ENCODE assay signal across 12 cellular contexts in the genomic region with DNA sequence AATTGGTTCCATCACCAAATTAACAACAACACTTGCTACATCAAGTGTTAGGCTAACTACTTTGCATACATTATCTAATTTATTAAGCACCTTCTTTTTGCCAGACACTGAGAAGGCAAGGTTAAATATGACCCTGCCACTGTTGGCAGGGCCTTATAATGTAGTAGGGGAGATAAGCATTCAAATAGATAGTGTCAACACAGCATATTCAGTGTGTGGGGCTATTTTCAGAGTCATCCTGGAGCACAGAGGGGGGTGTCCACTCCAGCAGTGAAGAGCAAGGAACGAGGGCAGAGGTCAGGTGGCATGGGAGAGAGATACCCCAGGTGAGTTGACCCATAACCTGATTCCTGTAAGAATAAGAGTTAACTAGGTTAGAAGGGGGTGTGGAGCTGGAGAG.
DNase-seq lines count a peak whose midpoint lies in the region; ATAC-seq and TF ChIP-seq lines count a peak whose summit lies in the region.
"Had no signal": no experiment of that assay in that cellular context is flagged by ENCODE, and none has a peak within 500 bp of the region (broad histone marks: within the 10 kb centered on the region; RNA-seq: fewer than 3 reads in every experiment).

No MANE protein-coding gene starts in this region.

- H4K20me1 ChIP-seq in OCI-LY3 (ENCODE audit: insufficient read depth, low read length), result no peaks in the 10 kb centered on the region
- H4K20me1 ChIP-seq in PC-9 (ENCODE audit: insufficient read depth), result no peaks in the 10 kb centered on the region

- ATAC-seq in natural killer cell treated with Interleukin-12 subunit alpha and Interleukin-12 subunit beta and Interleukin-15 and Interleukin-18, amount 100 ng/mL, for 72 hours, result no peak
- ATAC-seq in natural killer cell, result no peak
- no peak for ATAC-seq in GM21447 (IDR thresholded peaks at IDR 0.05; ENCODE audit: unreplicated experiment)
- ATAC-seq in sciatic nerve, result no peak

- H3K79me2 ChIP-seq in OCI-LY3 (ENCODE audit: low read length) (no peaks in the 10 kb centered on the region), PC-9 (ENCODE audit: low read depth) (no peaks in the 10 kb centered on the region)

- BruUV-seq in PC-9 (replicated peaks; lab: Mats Ljungman, UMichigan), result no TSS peak

- no peak overlapping the region for H3K9ac ChIP-seq in OCI-LY3 (ENCODE audit: low read length)

- H3K36me3 ChIP-seq in OCI-LY3 (replicated peaks; ENCODE audit: low read depth, low read length), result no peaks in the 10 kb centered on the region
- no peaks in the 10 kb centered on the region for H3K36me3 ChIP-seq in PC-9 (ENCODE audit: low read depth)
- H3K36me3 ChIP-seq: thyroid gland had no signal

- no peak overlapping the region for H3K4me3 ChIP-seq in OCI-LY3 (ENCODE audit: low read length)
- H3K4me3 ChIP-seq in PC-9, result no peak overlapping the region
- H3K4me3 ChIP-seq: thyroid gland had no signal

- CTCF ChIA-PET in PC-9 (lab: Charles Lee), result no interaction called here

- H3K4me1 ChIP-seq in OCI-LY3 (ENCODE audit: low read length), result peaks cover 18% of the 10 kb centered on the region
- H3K4me1 ChIP-seq in PC-9 (replicated peaks; ENCODE audit: insufficient read depth), result no peaks in the 10 kb centered on the region; the same call in 1 of the 2 replicates
- H3K4me1 ChIP-seq: thyroid gland had no signal

- peaks cover 6% of the 10 kb centered on the region; the same call in 1 of the 2 replicates for H3F3A ChIP-seq in PC-9 (ENCODE audit: insufficient read depth, low read depth)

- H3K27me3 Mint-ChIP-seq in natural killer cell treated with Interleukin-12 subunit alpha and Interleukin-12 subunit beta and Interleukin-15 and Interleukin-18, amount 100 ng/mL, for 72 hours, result no peaks in the 10 kb centered on the region
- H3K27me3 Mint-ChIP-seq in natural killer cell (ENCODE audit: low read depth in 2 of 2), result peaks cover 0 to 2% of the 10 kb centered on the region in 2 donors
- no peaks in the 10 kb centered on the region for H3K27me3 Mint-ChIP-seq in chondrocyte (ENCODE audit: low read depth)
- H3K27me3 Mint-ChIP-seq: activated CD4-positive, alpha-beta T cell treated with anti-CD3 and anti-CD28 coated beads, Interleukin-2, amount 10 ng/mL, durations not matched to agents 7 days and 5 days had no signal

- H3K4me3 Mint-ChIP-seq in natural killer cell treated with Interleukin-12 subunit alpha and Interleukin-12 subunit beta and Interleukin-15 and Interleukin-18, amount 100 ng/mL, for 72 hours, result peak overlapping the region; percentile 21
- no peak overlapping the region for H3K4me3 Mint-ChIP-seq in natural killer cell
- H3K4me3 Mint-ChIP-seq in chondrocyte (ENCODE audit: unreplicated experiment), result no peak overlapping the region
- H3K4me3 Mint-ChIP-seq: activated CD4-positive, alpha-beta T cell treated with anti-CD3 and anti-CD28 coated beads, Interleukin-2, amount 10 ng/mL, durations not matched to agents 7 days and 5 days had no signal

- H3K9me2 ChIP-seq in PC-9 (ENCODE audit: insufficient read depth), result no peaks in the 10 kb centered on the region

- H3K27ac ChIP-seq in OCI-LY3 (ENCODE audit: low read length), result no peak overlapping the region
- H3K27ac ChIP-seq in PC-9, result no peak overlapping the region
- H3K27ac ChIP-seq: thyroid gland had no signal

- no peaks in the 10 kb centered on the region for H3K27me3 ChIP-seq in OCI-LY3 (ENCODE audit: low read depth, low read length)
- H3K27me3 ChIP-seq in PC-9 (ENCODE audit: insufficient read depth, low read depth), result no peaks in the 10 kb centered on the region
- H3K27me3 ChIP-seq: thyroid gland had no signal

- no peaks in the 10 kb centered on the region for H3K9me3 ChIP-seq in OCI-LY3 (ENCODE audit: insufficient read depth, low read length)
- peaks cover 9% of the 10 kb centered on the region for H3K9me3 ChIP-seq in PC-9 (ENCODE audit: insufficient read depth, low read depth)
- H3K9me3 ChIP-seq: thyroid gland had no signal

- TF ChIP-seq CTCF in natural killer cell (IDR thresholded peaks at IDR 0.05), result no peak
- TF ChIP-seq CTCF in OCI-LY3 (IDR thresholded peaks at IDR 0.05; ENCODE audit: low read depth, low read length), result no peak
- TF ChIP-seq CTCF in chondrocyte (IDR thresholded peaks at IDR 0.05), result no peak
- no peak for TF ChIP-seq CTCF in PC-9 (conservative IDR thresholded peaks at IDR 0.05)

- POLR2A ChIA-PET in PC-9 (lab: Charles Lee; ENCODE audit: unreplicated experiment), result no interaction called here

- DNase-seq in natural killer cell treated with Interleukin-12 subunit alpha and Interleukin-12 subunit beta and Interleukin-15 and Interleukin-18, amount 100 ng/mL, for 72 hours (ENCODE audit: low spot score), result no peak
- DNase-seq in natural killer cell (no peak), chondrocyte (ENCODE audit: low spot score) (no peak), PC-9 (no peak), sciatic nerve (ENCODE audit: low spot score) (no peak)
- DNase-seq: activated gamma-delta T cell treated with Interleukin-2 at 50 U/mL for 16 hours, C1 segment of cervical spinal cord, NCI-H2081, thyroid gland had no signal

- no peaks in the 10 kb centered on the region for H3K9me3 Mint-ChIP-seq in natural killer cell treated with Interleukin-12 subunit alpha and Interleukin-12 subunit beta and Interleukin-15 and Interleukin-18, amount 100 ng/mL, for 72 hours
- H3K9me3 Mint-ChIP-seq in natural killer cell, result no peaks in the 10 kb centered on the region
- H3K9me3 Mint-ChIP-seq in chondrocyte (ENCODE audit: low read depth), result peaks cover 6% of the 10 kb centered on the region
- H3K9me3 Mint-ChIP-seq: activated CD4-positive, alpha-beta T cell treated with anti-CD3 and anti-CD28 coated beads, Interleukin-2, amount 10 ng/mL, durations not matched to agents 7 days and 5 days had no signal

- intact Hi-C loops in natural killer cell (cut with micrococcal nuclease) (no loop called here), PC-9 (cut with micrococcal nuclease; ENCODE audit: unreplicated experiment) (no loop called here), sciatic nerve (cut with DNase I) (no loop called here)

- H3K4me2 ChIP-seq in OCI-LY3 (ENCODE audit: low read length), result peak overlapping the region; percentile 18
- H3K4me2 ChIP-seq in PC-9, result no peak overlapping the region

- no peak overlapping the region for H2AFZ ChIP-seq in OCI-LY3 (ENCODE audit: low read depth, low read length)
- no peak overlapping the region for H2AFZ ChIP-seq in PC-9

- no peaks in the 10 kb centered on the region for H3K36me3 Mint-ChIP-seq in natural killer cell treated with Interleukin-12 subunit alpha and Interleukin-12 subunit beta and Interleukin-15 and Interleukin-18, amount 100 ng/mL, for 72 hours
- H3K36me3 Mint-ChIP-seq in natural killer cell (no peaks in the 10 kb centered on the region), chondrocyte (ENCODE audit: low read depth) (no peaks in the 10 kb centered on the region)

- H3K4me1 Mint-ChIP-seq in natural killer cell treated with Interleukin-12 subunit alpha and Interleukin-12 subunit beta and Interleukin-15 and Interleukin-18, amount 100 ng/mL, for 72 hours (ENCODE audit: low read depth in 2 of 2), result peaks cover 15 to 21% of the 10 kb centered on the region in 2 donors
- H3K4me1 Mint-ChIP-seq in natural killer cell (peaks cover 8 to 14% of the 10 kb centered on the region in 2 donors), chondrocyte (ENCODE audit: low read depth) (peaks cover 45% of the 10 kb centered on the region)

- H3K27ac Mint-ChIP-seq in natural killer cell treated with Interleukin-12 subunit alpha and Interleukin-12 subunit beta and Interleukin-15 and Interleukin-18, amount 100 ng/mL, for 72 hours, result peak overlapping the region; percentile 12 to 74
- H3K27ac Mint-ChIP-seq in natural killer cell (no peak overlapping the region), chondrocyte (ENCODE audit: unreplicated experiment) (peak overlapping the region; percentile 82)

Comparison
In these comparisons a context has a peak if more than half of its experiments do, and no peak if none do; other contexts are left out.
1. H3K27ac Mint-ChIP-seq: peak in natural killer cell treated with Interleukin-12 subunit alpha and Interleukin-12 subunit beta and Interleukin-15 and Interleukin-18, amount 100 ng/mL, for 72 hours (2 of 2) and chondrocyte (single experiment); none in natural killer cell (0 of 2).